26 cellular contexts compared by ENCODE assay signal in genomic region chr1:223110963-223111362, GRCh38. TPM values are rescaled to one million over a fixed set of nuclear protein-coding genes. Genes with fewer than 3 reads are reported as not detected.
A peak's percentile ranks its signal among the peaks of the same experiment; 100 is the strongest.
DNase-seq lines count a peak whose midpoint lies in the region; ATAC-seq lines count a peak whose summit lies in the region.
"Had no signal": no experiment of that assay in that cellular context is flagged by ENCODE, and none has a peak within 500 bp of the region (broad histone marks: within the 10 kb centered on the region; RNA-seq: fewer than 3 reads in every experiment).

No MANE protein-coding gene starts in this region.

- H3K27ac Mint-ChIP-seq in activated naive CD8-positive, alpha-beta T cell: peak overlapping the region; percentile 47
- no peak overlapping the region for H3K27ac Mint-ChIP-seq in activated naive CD8-positive, alpha-beta T cell treated with anti-CD3 and anti-CD28 coated beads for 36 hours
- H3K27ac Mint-ChIP-seq in activated naive CD8-positive, alpha-beta T cell treated with anti-CD3 and anti-CD28 coated beads, Interleukin-2, amount 50 U/mL, for 24 hours: peak overlapping the region; percentile 21
- H3K27ac Mint-ChIP-seq: B cell had no signal

- H3K27ac ChIP-seq in layer of hippocampus (ENCODE audit: low read depth, low read length): peak overlapping the region; percentile 20
- H3K27ac ChIP-seq: C4-2B, SK-N-MC had no signal

- H3K27me3 Mint-ChIP-seq in activated naive CD8-positive, alpha-beta T cell: no peaks in the 10 kb centered on the region
- H3K27me3 Mint-ChIP-seq in activated naive CD8-positive, alpha-beta T cell treated with anti-CD3 and anti-CD28 coated beads for 36 hours: peaks cover 3% of the 10 kb centered on the region
- no peaks in the 10 kb centered on the region for H3K27me3 Mint-ChIP-seq in activated naive CD8-positive, alpha-beta T cell treated with anti-CD3 and anti-CD28 coated beads, Interleukin-2, amount 50 U/mL, for 24 hours

- no peaks in the 10 kb centered on the region for H3K27me3 ChIP-seq in layer of hippocampus (ENCODE audit: control insufficient read depth, insufficient read depth, low read length)

- H3K36me3 Mint-ChIP-seq in activated naive CD8-positive, alpha-beta T cell: peaks cover 8% of the 10 kb centered on the region
- no peaks in the 10 kb centered on the region for H3K36me3 Mint-ChIP-seq in activated naive CD8-positive, alpha-beta T cell treated with anti-CD3 and anti-CD28 coated beads for 36 hours
- no peaks in the 10 kb centered on the region for H3K36me3 Mint-ChIP-seq in activated naive CD8-positive, alpha-beta T cell treated with anti-CD3 and anti-CD28 coated beads, Interleukin-2, amount 50 U/mL, for 24 hours (ENCODE audit: low read depth)

- ATAC-seq in activated naive CD8-positive, alpha-beta T cell treated with anti-CD3 and anti-CD28 coated beads, Interleukin-2, amount 50 U/mL, for 24 hours: peak; percentile 56
- no peak for ATAC-seq in HG02981 (IDR thresholded peaks at IDR 0.05; ENCODE audit: unreplicated experiment)
- ATAC-seq: HepG2 had no signal

- intact Hi-C loops in cardiac septum (cut with DNase I): no loop called here

- DNase-seq in activated naive CD8-positive, alpha-beta T cell treated with anti-CD3 and anti-CD28 coated beads for 36 hours: no peak
- no peak for DNase-seq in activated naive CD8-positive, alpha-beta T cell treated with anti-CD3 and anti-CD28 coated beads, Interleukin-2, amount 50 U/mL, for 24 hours
- DNase-seq in cardiac septum (ENCODE audit: low spot score): no peak
- DNase-seq in activated naive CD4-positive, alpha-beta T cell (lab: John Stamatoyannopoulos, UW): no peak
- DNase-seq: CD8-positive, alpha-beta memory T cell; DMS 273 treated with DMSO at 0.1 percent for 48 hours; DMS79; EL; GDM1; GOT3; HCEC 1CT; Karpas-422; NCI-H1092; NCI-H1417 treated with DMSO at 0.1 percent for 48 hours; NCI-H187 treated with DMSO at 0.1 percent for 48 hours; NCI-H2107; NCI-H524; NCI-H774; SIG-M5 had no signal

- no peak overlapping the region for H3K4me3 Mint-ChIP-seq in activated naive CD8-positive, alpha-beta T cell
- H3K4me3 Mint-ChIP-seq in activated naive CD8-positive, alpha-beta T cell treated with anti-CD3 and anti-CD28 coated beads for 36 hours: no peak overlapping the region
- no peak overlapping the region for H3K4me3 Mint-ChIP-seq in activated naive CD8-positive, alpha-beta T cell treated with anti-CD3 and anti-CD28 coated beads, Interleukin-2, amount 50 U/mL, for 24 hours
- H3K4me3 Mint-ChIP-seq: B cell; CD8-positive, alpha-beta memory T cell had no signal

- no peaks in the 10 kb centered on the region for H3K9me3 Mint-ChIP-seq in activated naive CD8-positive, alpha-beta T cell (ENCODE audit: low read depth)
- H3K9me3 Mint-ChIP-seq in activated naive CD8-positive, alpha-beta T cell treated with anti-CD3 and anti-CD28 coated beads for 36 hours: no peaks in the 10 kb centered on the region
- no peaks in the 10 kb centered on the region for H3K9me3 Mint-ChIP-seq in activated naive CD8-positive, alpha-beta T cell treated with anti-CD3 and anti-CD28 coated beads, Interleukin-2, amount 50 U/mL, for 24 hours

- H3K4me1 Mint-ChIP-seq in activated naive CD8-positive, alpha-beta T cell (ENCODE audit: low read depth): peaks cover 5% of the 10 kb centered on the region
- peaks cover 13% of the 10 kb centered on the region for H3K4me1 Mint-ChIP-seq in activated naive CD8-positive, alpha-beta T cell treated with anti-CD3 and anti-CD28 coated beads for 36 hours
- H3K4me1 Mint-ChIP-seq in activated naive CD8-positive, alpha-beta T cell treated with anti-CD3 and anti-CD28 coated beads, Interleukin-2, amount 50 U/mL, for 24 hours: peaks cover 21% of the 10 kb centered on the region
- H3K4me1 Mint-ChIP-seq: B cell; CD8-positive, alpha-beta memory T cell had no signal

RNA-seq across cellular contexts. Expression of gene TLR5, which starts 32.1 kb away (rescaled TPM):
- total RNA-seq in activated naive CD8-positive, alpha-beta T cell treated with anti-CD3 and anti-CD28 coated beads for 36 hours: under 1 TPM; 0.19 to 0.38 TPM
- 1.6 TPM for total RNA-seq in cardiac septum
- total RNA-seq: B cell, HepG2 had no signal
